8 cellular contexts compared by ENCODE assay signal in the genomic region with DNA sequence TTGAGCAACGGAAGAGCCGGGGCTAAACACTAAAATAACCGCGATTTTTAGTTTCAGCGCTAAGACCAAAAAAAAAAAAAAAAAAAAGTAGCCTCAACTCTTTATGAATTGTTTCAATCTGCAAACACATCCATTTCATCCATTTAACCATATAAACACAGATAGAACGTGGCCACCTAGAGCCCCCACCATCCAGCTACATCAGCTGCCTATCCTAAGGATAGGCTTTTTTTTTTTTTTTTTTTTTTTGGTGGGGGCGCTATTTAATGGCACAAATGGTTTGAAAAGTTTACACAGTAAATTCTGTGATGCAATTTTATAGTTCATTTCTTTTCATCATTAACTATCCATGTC. TPM values are rescaled to one million over a fixed set of nuclear protein-coding genes. Genes with fewer than 3 reads are reported as not detected.
DNase-seq lines count a peak whose midpoint lies in the region; ATAC-seq and TF ChIP-seq lines count a peak whose summit lies in the region.

No MANE protein-coding gene starts in this region.

- no peak overlapping the region for H3K4ac ChIP-seq in mesendoderm (ENCODE audit: low read depth, low read length)

- no peak for DNase-seq in activated CD4-positive, alpha-beta memory T cell treated with anti-CD3 and anti-CD28 coated beads, Interleukin-2, amount 10 ng/mL, durations not matched to agents 7 days and 5 days
- DNase-seq in left colon (no peak), mesendoderm (no peak), NCI-H2196 (lab: John Stamatoyannopoulos, UW; ENCODE audit: unreplicated experiment) (no peak), NCI-H2227 treated with DMSO at 0.1 percent for 48 hours (lab: John Stamatoyannopoulos, UW) (no peak), GM10248 (ENCODE audit: extremely low spot score) (no peak)

- no peaks in the 10 kb centered on the region for H3K9me3 Mint-ChIP-seq in activated CD4-positive, alpha-beta memory T cell treated with anti-CD3 and anti-CD28 coated beads, Interleukin-2, amount 10 ng/mL, durations not matched to agents 7 days and 5 days

- intact Hi-C loops in left colon (cut with DNase I, micrococcal nuclease), result no loop called here

- no peak overlapping the region for H3K56ac ChIP-seq in mesendoderm (ENCODE audit: low read length)

- H3K27me3 ChIP-seq in mesendoderm (ENCODE audit: insufficient read depth, low read length, poor library complexity), result no peaks in the 10 kb centered on the region

- TF ChIP-seq CTCF in GM10248 (IDR thresholded peaks at IDR 0.05; ENCODE audit: control extremely low read depth, extremely low read depth, low read depth, missing control alignments), result no peak

- H3K36me3 ChIP-seq in mesendoderm (ENCODE audit: control insufficient read depth, insufficient read depth, low read length), result no peaks in the 10 kb centered on the region

- no peak overlapping the region for H3K23ac ChIP-seq in mesendoderm (ENCODE audit: low read length)

- no peak overlapping the region for H4K8ac ChIP-seq in mesendoderm (ENCODE audit: low read depth, low read length)

- peaks cover 7% of the 10 kb centered on the region for H3K36me3 Mint-ChIP-seq in activated CD4-positive, alpha-beta memory T cell treated with anti-CD3 and anti-CD28 coated beads, Interleukin-2, amount 10 ng/mL, durations not matched to agents 7 days and 5 days (ENCODE audit: low read depth)

- POLR2A ChIA-PET in activated CD4-positive, alpha-beta memory T cell treated with anti-CD3 and anti-CD28 coated beads, Interleukin-2, amount 10 ng/mL, durations not matched to agents 7 days and 5 days (lab: Charles Lee), result interaction anchor here (2.1 kb wide), 1 partner anchor 296 kb away, joined by 6 read pairs; the partner anchor contains the start of gene RPS4X
- POLR2A ChIA-PET in GM10248 (lab: Yijun Ruan, JAX), result interaction anchor here (0.6 kb wide), 1 partner anchor 43 kb away, joined by 4 read pairs; no protein-coding TSS in a partner anchor

- no CpG with 5 or more reads among the region's 7 CpGs for WGBS in mesendoderm (ENCODE audit: extremely low coverage, insufficient coverage, low lambda C conversion rate)

- H3K27ac Mint-ChIP-seq in activated CD4-positive, alpha-beta memory T cell treated with anti-CD3 and anti-CD28 coated beads, Interleukin-2, amount 10 ng/mL, durations not matched to agents 7 days and 5 days, result peak overlapping the region; percentile 84

- H3K79me1 ChIP-seq in mesendoderm (ENCODE audit: low read length), result no peaks in the 10 kb centered on the region

- no peak overlapping the region for H3K4me3 ChIP-seq in mesendoderm (ENCODE audit: low read length)

- H2BK5ac ChIP-seq in mesendoderm (ENCODE audit: low read length), result no peak overlapping the region

- H2BK120ac ChIP-seq in mesendoderm (ENCODE audit: low read depth, low read length), result no peak overlapping the region

- H3K79me2 ChIP-seq in mesendoderm (ENCODE audit: control insufficient read depth, insufficient read depth, low read length), result no peaks in the 10 kb centered on the region

- H3K4me3 Mint-ChIP-seq in activated CD4-positive, alpha-beta memory T cell treated with anti-CD3 and anti-CD28 coated beads, Interleukin-2, amount 10 ng/mL, durations not matched to agents 7 days and 5 days, result peak overlapping the region; percentile 95

- CTCF ChIA-PET in activated CD4-positive, alpha-beta memory T cell treated with anti-CD3 and anti-CD28 coated beads, Interleukin-2, amount 10 ng/mL, durations not matched to agents 7 days and 5 days (lab: Charles Lee), result interaction anchor here (0.6 to 0.7 kb wide), 2 partner anchors 327 to 531 kb away, joined by 3 to 4 read pairs; no protein-coding TSS in a partner anchor
- CTCF ChIA-PET in GM10248 (lab: Yijun Ruan, JAX), result no interaction called here

- no peak overlapping the region for H3K9ac ChIP-seq in mesendoderm (ENCODE audit: low read length)

- H3K27ac ChIP-seq in mesendoderm (ENCODE audit: low read depth, low read length), result no peak overlapping the region

- H2AK5ac ChIP-seq in mesendoderm (ENCODE audit: low read length), result no peak overlapping the region

- peaks cover 15% of the 10 kb centered on the region for H3K4me1 Mint-ChIP-seq in activated CD4-positive, alpha-beta memory T cell treated with anti-CD3 and anti-CD28 coated beads, Interleukin-2, amount 10 ng/mL, durations not matched to agents 7 days and 5 days

- H3K4me1 ChIP-seq in mesendoderm (ENCODE audit: control insufficient read depth, low read depth, low read length), result no peaks in the 10 kb centered on the region

- peak; percentile 31 for ATAC-seq in GM18870 (IDR thresholded peaks at IDR 0.05; ENCODE audit: unreplicated experiment)
- peak; percentile 29 for ATAC-seq in HG02885 (IDR thresholded peaks at IDR 0.05; ENCODE audit: poor library complexity, unreplicated experiment)
- ATAC-seq in left colon, result peak; percentile 4

- H3K18ac ChIP-seq in mesendoderm (ENCODE audit: low read length), result no peak overlapping the region

- peaks cover 11% of the 10 kb centered on the region for H3K27me3 Mint-ChIP-seq in activated CD4-positive, alpha-beta memory T cell treated with anti-CD3 and anti-CD28 coated beads, Interleukin-2, amount 10 ng/mL, durations not matched to agents 7 days and 5 days

- no peak overlapping the region for H4K5ac ChIP-seq in mesendoderm (ENCODE audit: low read length)

- no peak overlapping the region for H2BK15ac ChIP-seq in mesendoderm (replicated peaks; ENCODE audit: low read depth)

- H3K4me2 ChIP-seq in mesendoderm (ENCODE audit: low read length), result no peak overlapping the region

RNA-seq across cellular contexts. Expression of gene HDAC8, which starts 0.5 kb away (rescaled TPM):
- 10 to 100 TPM; 23.8 to 24.1 TPM for total RNA-seq in activated CD4-positive, alpha-beta memory T cell treated with anti-CD3 and anti-CD28 coated beads, Interleukin-2, amount 10 ng/mL, durations not matched to agents 7 days and 5 days
- total RNA-seq in left colon, result 10 to 100 TPM; 19.0 to 24.6 TPM
- 11.7 TPM for polyA plus RNA-seq in mesendoderm (2013, experiment 1 of 2)
- 11.9 TPM for polyA plus RNA-seq in mesendoderm (2013, experiment 2 of 2)
